Comparison of ENCODE assay signal across 8 cellular contexts in genomic region chr3:37308247-37308646, GRCh38.
A peak's percentile ranks its signal among the peaks of the same experiment; 100 is the strongest.
DNase-seq lines count a peak whose midpoint lies in the region; ATAC-seq, FAIRE-seq and TF ChIP-seq lines count a peak whose summit lies in the region.

No MANE protein-coding gene starts in this region.

- 78% methylated on average over 2 of the region's 2 CpGs for WGBS in K562 (ENCODE audit: insufficient coverage, low coverage, missing lambda C conversion rate)

- no peaks in the 10 kb centered on the region for H3K4me1 ChIP-seq in K562 (replicated peaks in 1 of 2; ENCODE audit: control insufficient read depth in 2 of 2, insufficient read depth in 2 of 2, low read length in 2 of 2)

- no peak overlapping the region for H3K4me2 ChIP-seq in K562 (ENCODE audit: insufficient read depth, low read length)

- H3K36me3 ChIP-seq in K562 (ENCODE audit: control insufficient read depth, insufficient read depth, low read length): peaks cover 65% of the 10 kb centered on the region; the same call in 2 of the 3 replicates

- no peak for TF ChIP-seq POLR2A in K562 (conservative IDR thresholded peaks at IDR 0.05)

- H3K9me1 ChIP-seq in K562 (ENCODE audit: control insufficient read depth, insufficient read depth, low read length): no peaks in the 10 kb centered on the region

- no peak overlapping the region for H3K27ac ChIP-seq in K562 (ENCODE audit: extremely low read depth, low read depth, low read length)

- DNase-seq in EH (ENCODE audit: low read depth) (peak; percentile 27), LNCaP clone FGC (ENCODE audit: low read depth) (no peak), K562 (ENCODE audit: extremely low read depth in 1 of 4, low spot score in 3 of 4) (peak in 3 of 4 experiments; percentile 13 to 38 (median 33)), myocyte (ENCODE audit: low read depth) (peak; percentile 21), NCI-H128 (lab: John Stamatoyannopoulos, UW; ENCODE audit: unreplicated experiment) (no peak), NCI-H1930 (lab: John Stamatoyannopoulos, UW) (no peak), NCI-H446 treated with DMSO at 0.1 percent for 48 hours (lab: John Stamatoyannopoulos, UW) (no peak)

- CTCF ChIA-PET in K562 (lab: Yijun Ruan, JAX; ENCODE audit: low intra/inter-chr PET ratio): no interaction called here

- peak; percentile 71; the same call in 2 of the 3 replicates for ATAC-seq in K562
- ATAC-seq in HG03521 (IDR thresholded peaks at IDR 0.05; ENCODE audit: unreplicated experiment): no peak

- H3K4me3 ChIP-seq in LNCaP clone FGC (ENCODE audit: low read depth, low read length) (no peak overlapping the region), K562 (no peak overlapping the region)

- H3K79me2 ChIP-seq in K562 (ENCODE audit: control insufficient read depth, insufficient read depth, low read length): peaks cover 5% of the 10 kb centered on the region; the same call in 2 of the 3 replicates

- intact Hi-C loops in K562 (cut with micrococcal nuclease): no loop called here

- no TSS peak for BruUV-seq in K562 (replicated peaks; lab: Mats Ljungman, UMichigan)

- H4K20me1 ChIP-seq in K562 (replicated peaks; ENCODE audit: control insufficient read depth, insufficient read depth, low read length): no peaks in the 10 kb centered on the region

- in situ Hi-C loops in K562 (cut with MboI): no loop called here

- no peaks in the 10 kb centered on the region for H3K27me3 ChIP-seq in K562 (ENCODE audit: control insufficient read depth in 2 of 2, insufficient read depth in 2 of 2, low read length in 2 of 2)

- H3K9ac ChIP-seq in K562 (ENCODE audit: insufficient read depth in 1 of 2, low read depth in 2 of 2, low read length in 2 of 2): no peak overlapping the region

- no peak for TF ChIP-seq RAD21 in K562 (CRISPR knock-in tag; conservative IDR thresholded peaks at IDR 0.05 in 1 of 2, IDR thresholded peaks at IDR 0.05 in 1 of 2)

- FAIRE-seq in K562 (lab: Jason Lieb, UNC): no peak

- POLR2A ChIA-PET in K562 (lab: Yijun Ruan, JAX): interaction anchor here (0.5 kb wide), 1 partner anchor 10 kb away, joined by 3 read pairs; no protein-coding TSS in a partner anchor

- TF ChIP-seq CTCF in LNCaP clone FGC (IDR thresholded peaks at IDR 0.05; ENCODE audit: control insufficient read depth, extremely low read depth, insufficient read depth) (peak; percentile 29), K562 (IDR thresholded peaks at IDR 0.05 in 2 of 3, conservative IDR thresholded peaks at IDR 0.05 in 1 of 3; ENCODE audit: insufficient read depth in 2 of 3, low read depth in 1 of 3, low read length in 3 of 3) (peak in 1 of 3 experiments; percentile 38; a peak in 2 of 6 replicates)

- TF ChIP-seq EP300 in K562 (IDR thresholded peaks at IDR 0.05; ENCODE audit: low read length): no peak

- H3K9me3 ChIP-seq in K562 (replicated peaks; ENCODE audit: control insufficient read depth, insufficient read depth, low read depth, low read length): no peaks in the 10 kb centered on the region

- no peak overlapping the region for H2AFZ ChIP-seq in K562 (ENCODE audit: low read depth, low read length)

TF ChIP-seq in K562, 482 proteins besides CTCF, POLR2A, EP300 and RAD21:
- TF ChIP-seq SRSF3 (IDR thresholded peaks at IDR 0.05; ENCODE audit: insufficient read depth, low read length): no peak
- TF ChIP-seq, protein P1, sequence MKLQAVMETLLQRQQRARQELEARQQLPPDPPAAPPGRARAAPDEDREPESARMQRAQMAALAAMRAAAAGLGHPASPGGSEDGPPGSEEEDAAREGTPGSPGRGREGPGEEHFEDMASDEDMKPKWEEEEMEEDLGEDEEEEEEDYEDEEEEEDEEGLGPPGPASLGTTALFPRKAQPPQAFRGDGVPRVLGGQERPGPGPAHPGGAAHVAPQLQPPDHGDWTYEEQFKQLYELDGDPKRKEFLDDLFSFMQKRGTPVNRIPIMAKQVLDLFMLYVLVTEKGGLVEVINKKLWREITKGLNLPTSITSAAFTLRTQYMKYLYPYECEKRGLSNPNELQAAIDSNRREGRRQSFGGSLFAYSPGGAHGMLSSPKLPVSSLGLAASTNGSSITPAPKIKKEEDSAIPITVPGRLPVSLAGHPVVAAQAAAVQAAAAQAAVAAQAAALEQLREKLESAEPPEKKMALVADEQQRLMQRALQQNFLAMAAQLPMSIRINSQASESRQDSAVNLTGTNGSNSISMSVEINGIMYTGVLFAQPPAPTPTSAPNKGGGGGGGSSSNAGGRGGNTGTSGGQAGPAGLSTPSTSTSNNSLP (IDR thresholded peaks at IDR 0.05; ENCODE audit: borderline replicate concordance, low read depth, low read length): 0 out of 2 replicates have a peak, but pooled peaks have one; percentile 53

Comparison
In these comparisons a context has a peak if more than half of its experiments do, and no peak if none do; other contexts are left out.
1. DNase-seq: peak in EH (single experiment), K562 (3 of 4) and myocyte (single experiment); none in LNCaP clone FGC (single experiment), NCI-H128 (single experiment), NCI-H1930 (0 of 2) and NCI-H446 treated with DMSO at 0.1 percent for 48 hours (single experiment).